23 cellular contexts compared by ENCODE assay signal in the genomic region with DNA sequence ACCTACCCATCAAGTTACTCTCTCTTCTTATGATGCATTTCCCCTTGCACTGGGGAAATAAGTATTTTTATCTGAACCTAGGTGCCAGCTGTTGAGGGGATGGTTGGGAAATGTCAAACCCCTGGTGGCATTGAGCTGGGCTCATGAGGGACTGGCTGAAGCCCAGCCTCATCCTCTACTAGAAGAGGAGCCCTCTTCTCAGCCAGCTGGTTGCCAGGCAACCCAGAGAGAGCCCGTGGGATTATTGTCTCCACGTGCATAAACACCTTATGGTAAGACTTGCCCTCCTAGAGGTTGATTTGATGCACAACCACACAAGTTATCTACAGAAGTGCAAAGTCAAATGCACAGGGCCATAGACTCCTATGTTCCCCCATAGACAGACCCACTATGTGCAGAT.
"Had no signal": no experiment of that assay in that cellular context is flagged by ENCODE, and none has a peak within 500 bp of the region (broad histone marks: within the 10 kb centered on the region; RNA-seq: fewer than 3 reads in every experiment).

No MANE protein-coding gene starts in this region.

- H3K9me3 ChIP-seq: heart left ventricle, pancreas, stomach, thoracic aorta, transverse colon had no signal

- H3K27ac Mint-ChIP-seq: natural killer cell treated with Interleukin-12 subunit alpha and Interleukin-12 subunit beta and Interleukin-15 and Interleukin-18, amount 100 ng/mL, for 72 hours; neural progenitor cell; progenitor cell of endocrine pancreas had no signal

- H3K4me3 ChIP-seq: dorsolateral prefrontal cortex, heart left ventricle, lung, neural progenitor cell, pancreas, stomach, thoracic aorta, transverse colon had no signal

- H3K27me3 ChIP-seq: neural progenitor cell, transverse colon had no signal

- DNase-seq: effector CD8-positive, alpha-beta T cell; foreskin melanocyte; heart left ventricle; hippocampal formation; left colon; left ventricle myocardium superior; mesenchymal stem cell; midbrain; nucleus accumbens; pancreas; right cardiac atrium; small intestine; stimulated activated CD4-positive, alpha-beta T cell treated with anti-CD3 and anti-CD28 coated beads, Interleukin-12 subunit alpha, Interleukin-12 subunit beta, amount 100 ng/mL, for 4 hours; stimulated activated naive CD4-positive, alpha-beta T cell; stomach; substantia nigra; transverse colon had no signal

- H3K36me3 ChIP-seq: heart left ventricle, neural progenitor cell, pancreas, stomach, thoracic aorta, transverse colon had no signal

- H3K4me1 ChIP-seq: heart left ventricle, neural progenitor cell, pancreas, stomach, transverse colon had no signal

- H3K4me3 Mint-ChIP-seq: natural killer cell treated with Interleukin-12 subunit alpha and Interleukin-12 subunit beta and Interleukin-15 and Interleukin-18, amount 100 ng/mL, for 72 hours; neural progenitor cell had no signal

- H3K9me3 Mint-ChIP-seq: natural killer cell treated with Interleukin-12 subunit alpha and Interleukin-12 subunit beta and Interleukin-15 and Interleukin-18, amount 100 ng/mL, for 72 hours; neural progenitor cell had no signal

- H3K36me3 Mint-ChIP-seq: natural killer cell treated with Interleukin-12 subunit alpha and Interleukin-12 subunit beta and Interleukin-15 and Interleukin-18, amount 100 ng/mL, for 72 hours; neural progenitor cell had no signal
